Comparison of ENCODE assay signal across 16 cellular contexts in genomic region chr16:62068747-62069146, GRCh38. TPM values are rescaled to one million over a fixed set of nuclear protein-coding genes. Genes with fewer than 3 reads are reported as not detected.
DNase-seq lines count a peak whose midpoint lies in the region; ATAC-seq and TF ChIP-seq lines count a peak whose summit lies in the region.
"Had no signal": no experiment of that assay in that cellular context is flagged by ENCODE, and none has a peak within 500 bp of the region (broad histone marks: within the 10 kb centered on the region; RNA-seq: fewer than 3 reads in every experiment).

No MANE protein-coding gene starts in this region.

- no peak overlapping the region for H3K4me2 ChIP-seq in PC-9

- no peak overlapping the region for H3K27ac ChIP-seq in PC-9
- H3K27ac ChIP-seq in gastroesophageal sphincter = no peak overlapping the region
- H3K27ac ChIP-seq: neutrophil had no signal

- DNase-seq in HEK293T (ENCODE audit: extremely low spot score) (peak; percentile 23), PC-9 (no peak), iPS-NIHi7 (ENCODE audit: extremely low spot score) (peak; percentile 27), T1000 (lab: John Stamatoyannopoulos, UW) (no peak)
- no peak for DNase-seq in effector memory CD8-positive, alpha-beta T cell
- DNase-seq: activated CD4-positive, alpha-beta T cell treated with anti-CD3 and anti-CD28 coated beads for 48 hours; activated naive CD8-positive, alpha-beta T cell treated with anti-CD3 and anti-CD28 coated beads, Interleukin-2, amount 10 ng/mL, durations not matched to agents 7 days and 5 days; EL; NCI-H1092; stimulated activated CD4-positive, alpha-beta T cell treated with anti-CD3 and anti-CD28 coated beads, Interleukin-4, amount 100 ng/mL, for 1 hour; substantia nigra had no signal

- no peaks in the 10 kb centered on the region for H3F3A ChIP-seq in PC-9 (ENCODE audit: insufficient read depth, low read depth)

- no peak for TF ChIP-seq POLR2A in gastroesophageal sphincter (IDR thresholded peaks at IDR 0.05)

- H3K79me2 ChIP-seq in PC-9 (ENCODE audit: low read depth) = no peaks in the 10 kb centered on the region

- peaks cover 6 to 25% of the 10 kb centered on the region in 2 donors for H3K9me3 Mint-ChIP-seq in effector memory CD8-positive, alpha-beta T cell

- H3K9me3 ChIP-seq in PC-9 (ENCODE audit: insufficient read depth, low read depth) = peaks cover 3% of the 10 kb centered on the region; the same call in 1 of the 2 replicates
- no peaks in the 10 kb centered on the region for H3K9me3 ChIP-seq in gastroesophageal sphincter
- H3K9me3 ChIP-seq: neutrophil had no signal

- H3K4me3 ChIP-seq in PC-9 (no peak overlapping the region), gastroesophageal sphincter (no peak overlapping the region)

- POLR2A ChIA-PET in HEK293T (lab: Yijun Ruan, JAX) (no interaction called here), PC-9 (lab: Charles Lee; ENCODE audit: unreplicated experiment) (no interaction called here)

- H3K27me3 ChIP-seq in PC-9 (ENCODE audit: insufficient read depth, low read depth) (no peaks in the 10 kb centered on the region), gastroesophageal sphincter (no peaks in the 10 kb centered on the region)
- H3K27me3 ChIP-seq: neutrophil had no signal

- H3K36me3 ChIP-seq in PC-9 (ENCODE audit: low read depth) = no peaks in the 10 kb centered on the region
- H3K36me3 ChIP-seq in gastroesophageal sphincter = no peaks in the 10 kb centered on the region
- H3K36me3 ChIP-seq: neutrophil had no signal

- intact Hi-C loops in PC-9 (cut with micrococcal nuclease; ENCODE audit: unreplicated experiment) = no loop called here

- TF ChIP-seq EP300 in gastroesophageal sphincter (IDR thresholded peaks at IDR 0.05) = no peak

- H4K20me1 ChIP-seq in PC-9 (ENCODE audit: insufficient read depth) = no peaks in the 10 kb centered on the region

- no peaks in the 10 kb centered on the region for H3K4me1 Mint-ChIP-seq in effector memory CD8-positive, alpha-beta T cell (ENCODE audit: low read depth in 2 of 2)
- H3K4me1 Mint-ChIP-seq: activated naive CD8-positive, alpha-beta T cell treated with anti-CD3 and anti-CD28 coated beads, Interleukin-2, amount 10 ng/mL, durations not matched to agents 7 days and 5 days had no signal

- CTCF ChIA-PET in HEK293T (lab: Yijun Ruan, JAX) (interaction anchor here (1.0 kb wide), 1 partner anchor 9 kb away, joined by 4 read pairs; no protein-coding TSS in a partner anchor), PC-9 (lab: Charles Lee) (interaction anchor here (0.6 kb wide), 1 partner anchor 1669 kb away, joined by 4 read pairs; no protein-coding TSS in a partner anchor)

- H3K4me1 ChIP-seq in PC-9 (replicated peaks; ENCODE audit: insufficient read depth) (no peaks in the 10 kb centered on the region), gastroesophageal sphincter (no peaks in the 10 kb centered on the region)

- no peaks in the 10 kb centered on the region for H3K9me2 ChIP-seq in PC-9 (ENCODE audit: insufficient read depth)

- H3K27ac Mint-ChIP-seq in effector memory CD8-positive, alpha-beta T cell = no peak overlapping the region
- H3K27ac Mint-ChIP-seq: activated naive CD8-positive, alpha-beta T cell treated with anti-CD3 and anti-CD28 coated beads, Interleukin-2, amount 10 ng/mL, durations not matched to agents 7 days and 5 days had no signal

- no peaks in the 10 kb centered on the region for H3K27me3 Mint-ChIP-seq in effector memory CD8-positive, alpha-beta T cell
- H3K27me3 Mint-ChIP-seq: activated naive CD8-positive, alpha-beta T cell treated with anti-CD3 and anti-CD28 coated beads, Interleukin-2, amount 10 ng/mL, durations not matched to agents 7 days and 5 days had no signal

- ATAC-seq in gastroesophageal sphincter (no peak), HG02798 (IDR thresholded peaks at IDR 0.05; ENCODE audit: poor library complexity, unreplicated experiment) (no peak)
- no peak for ATAC-seq in effector memory CD8-positive, alpha-beta T cell (replicated peaks)

- 83 to 86% methylated on average over 1 of the region's 1 CpG for WGBS in gastroesophageal sphincter (ENCODE audit: low coverage in 1 of 2), 2 donors

- H3K4me3 Mint-ChIP-seq in effector memory CD8-positive, alpha-beta T cell = no peak overlapping the region
- H3K4me3 Mint-ChIP-seq: activated naive CD8-positive, alpha-beta T cell treated with anti-CD3 and anti-CD28 coated beads, Interleukin-2, amount 10 ng/mL, durations not matched to agents 7 days and 5 days had no signal

- TF ChIP-seq CTCF in GM12872 (IDR thresholded peaks at IDR 0.05; ENCODE audit: insufficient read depth, low read depth, low read length) (peak; percentile 56), PC-9 (conservative IDR thresholded peaks at IDR 0.05) (peak; percentile 55), gastroesophageal sphincter (IDR thresholded peaks at IDR 0.05) (no peak)

- no peak overlapping the region for H2AFZ ChIP-seq in PC-9

- H3K36me3 Mint-ChIP-seq in effector memory CD8-positive, alpha-beta T cell (ENCODE audit: insufficient read depth) = no peaks in the 10 kb centered on the region
- H3K36me3 Mint-ChIP-seq: activated naive CD8-positive, alpha-beta T cell treated with anti-CD3 and anti-CD28 coated beads, Interleukin-2, amount 10 ng/mL, durations not matched to agents 7 days and 5 days had no signal

- BruUV-seq in PC-9 (replicated peaks; lab: Mats Ljungman, UMichigan) = no TSS peak

TF ChIP-seq in HEK293T, 16 proteins besides CTCF, POLR2A, EP300 and RAD21:
- TF ChIP-seq ZNF384 (IDR thresholded peaks at IDR 0.05) (no peak), L3MBTL2 (conservative IDR thresholded peaks at IDR 0.05) (no peak), ELF4 (IDR thresholded peaks at IDR 0.05) (no peak), SP1 (IDR thresholded peaks at IDR 0.05) (no peak), HDGF (IDR thresholded peaks at IDR 0.05; ENCODE audit: borderline replicate concordance) (no peak), FOXK2 (IDR thresholded peaks at IDR 0.05) (no peak), FOXM1 (IDR thresholded peaks at IDR 0.05; ENCODE audit: borderline replicate concordance) (no peak), PKNOX1 (IDR thresholded peaks at IDR 0.05) (no peak)

RNA-seq across cellular contexts. Expression of gene CDH8, which starts 32.5 kb away (rescaled TPM):
- total RNA-seq in PC-9 (2021) (not detected in 2 replicates), gastroesophageal sphincter (1 to 10 TPM in 2 of 4 donors, under 1 TPM in 2; 0.40 to 3.0 (median 0.86) TPM)
- total RNA-seq: endothelial cell of umbilical vein had no signal

Comparison
In these comparisons a context has a peak if more than half of its experiments do, and no peak if none do; other contexts are left out.
1. CTCF ChIP-seq: peak in GM12872 (single experiment) and PC-9 (single experiment); none in gastroesophageal sphincter (0 of 4).
2. DNase-seq: peak in HEK293T (single experiment) and iPS-NIHi7 (single experiment); none in PC-9 (0 of 2), effector memory CD8-positive, alpha-beta T cell (0 of 3) and T1000 (single experiment).